15 cellular contexts compared by ENCODE assay signal in the genomic region with DNA sequence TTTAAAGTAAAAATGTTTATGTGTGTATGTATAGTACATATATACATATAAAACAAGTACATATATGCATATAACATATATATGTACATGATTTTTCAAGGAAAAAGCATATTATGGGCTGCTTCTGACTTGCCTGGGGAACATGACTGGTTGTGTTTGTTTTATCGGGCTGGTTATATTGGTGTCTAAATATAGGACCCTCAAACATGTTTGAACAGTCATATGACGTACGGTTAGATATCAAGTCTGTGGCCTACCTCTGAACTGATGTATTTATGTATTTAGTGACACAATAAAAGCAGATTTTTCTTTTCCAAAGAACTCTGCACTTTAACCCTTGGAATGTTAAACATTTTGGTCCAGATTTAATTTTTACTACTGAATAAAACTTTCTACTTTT. TPM values are rescaled to one million over a fixed set of nuclear protein-coding genes. Genes with fewer than 3 reads are reported as not detected.
DNase-seq lines count a peak whose midpoint lies in the region; ATAC-seq and TF ChIP-seq lines count a peak whose summit lies in the region.
"Had no signal": no experiment of that assay in that cellular context is flagged by ENCODE, and none has a peak within 500 bp of the region (broad histone marks: within the 10 kb centered on the region; RNA-seq: fewer than 3 reads in every experiment).

No MANE protein-coding gene starts in this region.

- H3K4me2 ChIP-seq in SK-N-SH = no peak overlapping the region

- POLR2A ChIA-PET in SK-N-SH (lab: Yijun Ruan, JAX) = no interaction called here

- H3K27ac Mint-ChIP-seq in Calu3 (ENCODE audit: unreplicated experiment) = no peak overlapping the region
- H3K27ac Mint-ChIP-seq: CD4-positive, alpha-beta memory T cell had no signal

- DNase-seq in SK-N-SH = no peak
- peak; percentile 41 to 62 for DNase-seq in SHP77 (lab: John Stamatoyannopoulos, UW)
- DNase-seq in left lung = no peak
- DNase-seq in T-helper 2 cell = no peak
- no peak for DNase-seq in SJCRH30
- no peak for DNase-seq in Calu3
- DNase-seq: 8988T; ACHN; CD4-positive, alpha-beta memory T cell; DMS153; GF-D8 had no signal

- WGBS in SK-N-SH (ENCODE audit: low lambda C conversion rate) = 88% methylated on average over 3 of the region's 3 CpGs

- BruUV-seq in Calu3 (replicated peaks; lab: Mats Ljungman, UMichigan) = no TSS peak

- H3K27ac ChIP-seq in SK-N-SH (ENCODE audit: low read depth in 2 of 2, low read length in 1 of 2) (no peak overlapping the region), left lung (no peak overlapping the region), SJCRH30 (no peak overlapping the region)
- H3K27ac ChIP-seq: C4-2B had no signal

- H3K4me3 ChIP-seq in SK-N-SH (ENCODE audit: low read depth in 2 of 2, low read length in 1 of 2) (no peak overlapping the region), left lung (no peak overlapping the region), SJCRH30 (no peak overlapping the region)
- H3K4me3 ChIP-seq: HAP-1 had no signal

- H3K9me2 ChIP-seq in SK-N-SH = no peaks in the 10 kb centered on the region

- H3F3A ChIP-seq in SK-N-SH (replicated peaks; ENCODE audit: insufficient read depth) = peaks cover 3% of the 10 kb centered on the region

- peaks cover 17% of the 10 kb centered on the region for H3K4me1 Mint-ChIP-seq in Calu3 (ENCODE audit: low read depth, unreplicated experiment)

- H3K27me3 Mint-ChIP-seq in Calu3 (ENCODE audit: unreplicated experiment) = no peaks in the 10 kb centered on the region

- CTCF ChIA-PET in SK-N-SH (lab: Yijun Ruan, JAX) (no interaction called here), Calu3 (lab: Charles Lee) (no interaction called here)

- H3K9ac ChIP-seq in SK-N-SH = no peak overlapping the region

- no peaks in the 10 kb centered on the region for H3K36me3 Mint-ChIP-seq in Calu3 (ENCODE audit: insufficient read depth, unreplicated experiment)
- H3K36me3 Mint-ChIP-seq: CD4-positive, alpha-beta memory T cell had no signal

- no peak for TF ChIP-seq RAD21 in SK-N-SH (IDR thresholded peaks at IDR 0.05; ENCODE audit: low read length)

- no peaks in the 10 kb centered on the region for H3K9me3 Mint-ChIP-seq in Calu3 (ENCODE audit: low read depth, unreplicated experiment)

- H3K79me2 ChIP-seq in SK-N-SH (ENCODE audit: insufficient read depth) = no peaks in the 10 kb centered on the region

- no peaks in the 10 kb centered on the region for H3K36me3 ChIP-seq in SK-N-SH (replicated peaks in 1 of 2; ENCODE audit: control insufficient read depth in 1 of 2, insufficient read depth in 2 of 2, low read length in 1 of 2)
- H3K36me3 ChIP-seq in left lung = no peaks in the 10 kb centered on the region
- no peaks in the 10 kb centered on the region for H3K36me3 ChIP-seq in SJCRH30
- H3K36me3 ChIP-seq: HAP-1 had no signal

- H3K4me3 Mint-ChIP-seq in Calu3 (ENCODE audit: low read depth, unreplicated experiment) = no peak overlapping the region

- TF ChIP-seq CTCF in SK-N-SH (IDR thresholded peaks at IDR 0.05) (no peak), left lung (IDR thresholded peaks at IDR 0.05) (no peak), Calu3 (IDR thresholded peaks at IDR 0.05; ENCODE audit: unreplicated experiment) (no peak)

- H4K20me1 ChIP-seq in SK-N-SH (ENCODE audit: insufficient read depth) = no peaks in the 10 kb centered on the region

- H3K4me1 ChIP-seq in SK-N-SH (ENCODE audit: control insufficient read depth in 1 of 2, insufficient read depth in 2 of 2, low read depth in 1 of 2, low read length in 1 of 2) (0 out of 4 replicates have a peak, but pooled peaks cover 0 to 3% of the 10 kb centered on the region in 2 experiments), left lung (no peaks in the 10 kb centered on the region), SJCRH30 (no peaks in the 10 kb centered on the region)

- no peak for ATAC-seq in SK-N-SH treated with all-trans-retinoic acid at 6 μM for 48 hours
- ATAC-seq in left lung = peak; percentile 48

- intact Hi-C loops in left lung (cut with DNase I) = no loop called here
- intact Hi-C loops in Calu3 (cut with micrococcal nuclease; ENCODE audit: unreplicated experiment) = loop anchor here (10.0 kb wide), 1 partner anchor 58 kb away; no protein-coding TSS in a partner anchor

- no peak for TF ChIP-seq EP300 in SK-N-SH (IDR thresholded peaks at IDR 0.05; ENCODE audit: borderline replicate concordance in 1 of 2, low read depth in 1 of 2, low read length in 1 of 2)

- no peaks in the 10 kb centered on the region for H3K9me3 ChIP-seq in SK-N-SH
- H3K9me3 ChIP-seq in left lung = no peaks in the 10 kb centered on the region
- no peaks in the 10 kb centered on the region for H3K9me3 ChIP-seq in SJCRH30 (replicated peaks)
- H3K9me3 ChIP-seq: HAP-1 had no signal

- 0 out of 2 replicates have a peak overlapping the region, but pooled peaks have one; percentile 51 for H2AFZ ChIP-seq in SK-N-SH (ENCODE audit: low read depth)

- no peaks in the 10 kb centered on the region for H3K27me3 ChIP-seq in SK-N-SH (ENCODE audit: insufficient read depth)
- no peaks in the 10 kb centered on the region for H3K27me3 ChIP-seq in left lung
- no peaks in the 10 kb centered on the region for H3K27me3 ChIP-seq in SJCRH30

TF ChIP-seq in SK-N-SH, 30 proteins besides CTCF, POLR2A, EP300 and RAD21 (continues in another document):
- no peak for TF ChIP-seq RXRA (IDR thresholded peaks at IDR 0.05; ENCODE audit: borderline replicate concordance, low read depth)
- no peak for TF ChIP-seq FOXJ3 (CRISPR knock-in tag; IDR thresholded peaks at IDR 0.05)
- TF ChIP-seq NRF1 (IDR thresholded peaks at IDR 0.05; ENCODE audit: low read depth, low read length) = no peak
- no peak for TF ChIP-seq PBX3 (IDR thresholded peaks at IDR 0.05)
- no peak for TF ChIP-seq RCOR1 (IDR thresholded peaks at IDR 0.05; ENCODE audit: low read length)
- TF ChIP-seq, protein P1, sequence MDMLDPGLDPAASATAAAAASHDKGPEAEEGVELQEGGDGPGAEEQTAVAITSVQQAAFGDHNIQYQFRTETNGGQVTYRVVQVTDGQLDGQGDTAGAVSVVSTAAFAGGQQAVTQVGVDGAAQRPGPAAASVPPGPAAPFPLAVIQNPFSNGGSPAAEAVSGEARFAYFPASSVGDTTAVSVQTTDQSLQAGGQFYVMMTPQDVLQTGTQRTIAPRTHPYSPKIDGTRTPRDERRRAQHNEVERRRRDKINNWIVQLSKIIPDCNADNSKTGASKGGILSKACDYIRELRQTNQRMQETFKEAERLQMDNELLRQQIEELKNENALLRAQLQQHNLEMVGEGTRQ (IDR thresholded peaks at IDR 0.05; ENCODE audit: borderline replicate concordance, low read depth, low read length) = no peak
- TF ChIP-seq, protein P2, sequence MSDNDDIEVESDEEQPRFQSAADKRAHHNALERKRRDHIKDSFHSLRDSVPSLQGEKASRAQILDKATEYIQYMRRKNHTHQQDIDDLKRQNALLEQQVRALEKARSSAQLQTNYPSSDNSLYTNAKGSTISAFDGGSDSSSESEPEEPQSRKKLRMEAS (IDR thresholded peaks at IDR 0.05; ENCODE audit: low read depth) = no peak

TF ChIP-seq in SK-N-SH treated with all-trans-retinoic acid at 6 μM for 48 hours, 23 proteins besides CTCF, POLR2A, EP300 and RAD21:
- TF ChIP-seq PPARA (CRISPR knock-in tag; IDR thresholded peaks at IDR 0.05; ENCODE audit: borderline replicate concordance) (no peak), TCF4 (CRISPR knock-in tag; IDR thresholded peaks at IDR 0.05; ENCODE audit: borderline replicate concordance) (no peak), CSDC2 (CRISPR knock-in tag; IDR thresholded peaks at IDR 0.05) (no peak), OSR1 (CRISPR knock-in tag; IDR thresholded peaks at IDR 0.05) (no peak), RARB (CRISPR knock-in tag; IDR thresholded peaks at IDR 0.05) (no peak), TOX (CRISPR knock-in tag; IDR thresholded peaks at IDR 0.05; ENCODE audit: borderline replicate concordance) (no peak), ZNF70 (CRISPR knock-in tag; IDR thresholded peaks at IDR 0.05) (no peak), SNAI2 (CRISPR knock-in tag; IDR thresholded peaks at IDR 0.05) (no peak), GLIS3 (CRISPR knock-in tag; IDR thresholded peaks at IDR 0.05) (no peak)
- TF ChIP-seq, protein P3, sequence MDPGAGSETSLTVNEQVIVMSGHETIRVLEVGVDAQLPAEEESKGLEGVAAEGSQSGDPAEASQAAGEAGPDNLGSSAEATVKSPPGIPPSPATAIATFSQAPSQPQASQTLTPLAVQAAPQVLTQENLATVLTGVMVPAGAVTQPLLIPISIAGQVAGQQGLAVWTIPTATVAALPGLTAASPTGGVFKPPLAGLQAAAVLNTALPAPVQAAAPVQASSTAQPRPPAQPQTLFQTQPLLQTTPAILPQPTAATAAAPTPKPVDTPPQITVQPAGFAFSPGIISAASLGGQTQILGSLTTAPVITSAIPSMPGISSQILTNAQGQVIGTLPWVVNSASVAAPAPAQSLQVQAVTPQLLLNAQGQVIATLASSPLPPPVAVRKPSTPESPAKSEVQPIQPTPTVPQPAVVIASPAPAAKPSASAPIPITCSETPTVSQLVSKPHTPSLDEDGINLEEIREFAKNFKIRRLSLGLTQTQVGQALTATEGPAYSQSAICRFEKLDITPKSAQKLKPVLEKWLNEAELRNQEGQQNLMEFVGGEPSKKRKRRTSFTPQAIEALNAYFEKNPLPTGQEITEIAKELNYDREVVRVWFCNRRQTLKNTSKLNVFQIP (CRISPR knock-in tag; IDR thresholded peaks at IDR 0.05; ENCODE audit: borderline replicate concordance, low read depth) = no peak
TF ChIP-seq in SK-N-SH treated with all-trans-retinoic acid at 6 μM for 48 hours: peak in this region for 0.

RNA-seq across cellular contexts. Expression of gene ARSD, which starts 37.9 kb away (rescaled TPM):
- polyA plus RNA-seq in SK-N-SH (2012; rRNA removed) = 19.8 and 20.0 TPM in 2 replicates
- polyA plus RNA-seq in SK-N-SH (2012; cell fraction: cytosol; rRNA removed) = 14.9 and 15.9 TPM in 2 replicates
- polyA plus RNA-seq in SK-N-SH (2012; cell fraction: nucleus; rRNA removed) = 23.4 and 30.9 TPM in 2 replicates
- total RNA-seq in left lung (10 to 100 TPM; 22.7 to 58.9 TPM), Calu3 (2022) (42.0 and 47.8 TPM in 2 replicates)
- 0.16 and 0.41 TPM in 2 replicates for total RNA-seq in SJCRH30 (2014; rRNA removed; shearing (Covaris generic))

RNA-seq across cellular contexts. Expression of gene ARSH, which starts 39.3 kb away (rescaled TPM):
- not detected in 2 replicates for polyA plus RNA-seq in SK-N-SH (2012; rRNA removed)
- polyA plus RNA-seq in SK-N-SH (2012; cell fraction: cytosol; rRNA removed) = not detected in 2 replicates
- 0.04 TPM in 1 of 2 replicates, not detected in the other for polyA plus RNA-seq in SK-N-SH (2012; cell fraction: nucleus; rRNA removed)
- total RNA-seq in left lung (not detected), Calu3 (2022) (not detected in 2 replicates)
- not detected in 2 replicates for total RNA-seq in SJCRH30 (2014; rRNA removed; shearing (Covaris generic))
- total RNA-seq: CD4-positive, alpha-beta memory T cell; H1 had no signal
- polyA plus RNA-seq: CD4-positive, alpha-beta memory T cell; H1 had no signal

Comparison
In these comparisons a context has a peak if more than half of its experiments do, and no peak if none do; other contexts are left out.
1. DNase-seq: peak in SHP77 (2 of 2); none in SK-N-SH (single experiment), left lung (0 of 2), T-helper 2 cell (0 of 5), SJCRH30 (0 of 2) and Calu3 (single experiment).
2. RNA of gene ARSD, which starts 37.9 kb away (total RNA-seq): 22.7 to 58.9 TPM in left lung and 42.0 to 47.8 TPM in Calu3; 0.16 to 0.41 TPM in SJCRH30; every median in the first group is over 10 times any median in the second.